In the genomic region with DNA sequence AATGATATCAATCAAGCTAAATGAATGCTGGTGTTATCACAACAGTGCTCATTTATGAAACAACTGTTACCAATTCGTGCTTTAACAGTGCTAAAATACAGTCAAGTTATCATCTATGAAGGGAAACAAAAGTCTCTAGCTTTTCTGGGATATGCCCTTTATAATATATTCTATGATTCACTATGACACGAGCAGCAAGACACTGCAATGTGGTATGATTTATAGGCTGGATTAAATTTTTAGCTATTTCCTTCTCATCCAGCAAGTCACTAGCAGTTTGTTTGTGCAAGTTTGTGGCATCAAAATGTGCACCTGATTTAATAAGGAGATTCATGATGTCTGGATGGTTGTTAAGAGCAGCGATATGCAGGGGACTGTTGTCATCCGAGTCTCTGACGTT, we compare ENCODE assay signal across 25 cellular contexts.
"Had no signal": no experiment of that assay in that cellular context is flagged by ENCODE, and none has a peak within 500 bp of the region (broad histone marks: within the 10 kb centered on the region; RNA-seq: fewer than 3 reads in every experiment).

No MANE protein-coding gene starts in this region.

- H3K4me1 Mint-ChIP-seq: neural progenitor cell had no signal

- H3K27me3 ChIP-seq: hepatocyte, left lung, neural progenitor cell, stomach, suprapubic skin, tibial nerve had no signal

- H3K9ac ChIP-seq: neural progenitor cell had no signal

- H3K9me3 ChIP-seq: left lung, stomach, suprapubic skin, tibial nerve had no signal

- H3K4me3 ChIP-seq: hepatocyte, left lung, lung, neural progenitor cell, stomach, suprapubic skin, tibial nerve had no signal

- H3K4me3 Mint-ChIP-seq: activated CD4-positive, alpha-beta memory T cell treated with anti-CD3 and anti-CD28 coated beads for 36 hours; activated CD8-positive, alpha-beta memory T cell treated with anti-CD3 and anti-CD28 coated beads, Interleukin-2, amount 10 ng/mL, durations not matched to agents 7 days and 5 days; activated naive CD8-positive, alpha-beta T cell treated with anti-CD3 and anti-CD28 coated beads for 36 hours; immature natural killer cell; naive thymus-derived CD8-positive, alpha-beta T cell; neural progenitor cell; stimulated activated memory B cell treated with anti-CD40 and anti-IgM and Interleukin-4, amounts not matched to agents 10 μg/mL and 1 μg/mL and 100 μg/mL, for 72 hours had no signal

- H3K27me3 Mint-ChIP-seq: activated CD4-positive, alpha-beta memory T cell treated with anti-CD3 and anti-CD28 coated beads for 36 hours; activated CD8-positive, alpha-beta memory T cell treated with anti-CD3 and anti-CD28 coated beads, Interleukin-2, amount 10 ng/mL, durations not matched to agents 7 days and 5 days; activated naive CD8-positive, alpha-beta T cell treated with anti-CD3 and anti-CD28 coated beads for 36 hours; naive thymus-derived CD8-positive, alpha-beta T cell; stimulated activated memory B cell treated with anti-CD40 and anti-IgM and Interleukin-4, amounts not matched to agents 10 μg/mL and 1 μg/mL and 100 μg/mL, for 72 hours had no signal

- ATAC-seq: activated CD8-positive, alpha-beta memory T cell treated with anti-CD3 and anti-CD28 coated beads, Interleukin-2, amount 10 ng/mL, durations not matched to agents 7 days and 5 days; left lung; naive thymus-derived CD8-positive, alpha-beta T cell; sciatic nerve; stimulated activated memory B cell treated with anti-CD40 and anti-IgM and Interleukin-4, amounts not matched to agents 10 μg/mL and 1 μg/mL and 100 μg/mL, for 72 hours had no signal

- H3K4me2 ChIP-seq: hepatocyte, neural progenitor cell had no signal

- H3K4me1 ChIP-seq: neural progenitor cell had no signal

- H3K9me3 Mint-ChIP-seq: activated CD4-positive, alpha-beta memory T cell treated with anti-CD3 and anti-CD28 coated beads for 36 hours; activated naive CD8-positive, alpha-beta T cell treated with anti-CD3 and anti-CD28 coated beads for 36 hours; activated T-helper 2 cell treated with anti-CD3 and anti-CD28 coated beads, Interferon-gamma antibody, Interleukin-2, Interleukin-4, amounts not matched to agents 10 μg/mL and 5 μg/mL and 100 μg/mL, durations not matched to agents 14 hours and 24 hours and 36 hours; immature natural killer cell; naive thymus-derived CD8-positive, alpha-beta T cell; neural progenitor cell; stimulated activated memory B cell treated with anti-CD40 and anti-IgM and Interleukin-4, amounts not matched to agents 10 μg/mL and 1 μg/mL and 100 μg/mL, for 72 hours had no signal

- H3K27ac Mint-ChIP-seq: activated CD4-positive, alpha-beta memory T cell treated with anti-CD3 and anti-CD28 coated beads for 36 hours; activated CD8-positive, alpha-beta memory T cell treated with anti-CD3 and anti-CD28 coated beads, Interleukin-2, amount 10 ng/mL, durations not matched to agents 7 days and 5 days; activated T-helper 2 cell treated with anti-CD3 and anti-CD28 coated beads, Interferon-gamma antibody, Interleukin-2, Interleukin-4, amounts not matched to agents 10 μg/mL and 5 μg/mL and 100 μg/mL, durations not matched to agents 14 hours and 24 hours and 36 hours; neural progenitor cell; stimulated activated memory B cell treated with anti-CD40 and anti-IgM and Interleukin-4, amounts not matched to agents 10 μg/mL and 1 μg/mL and 100 μg/mL, for 72 hours had no signal

- DNase-seq: activated CD4-positive, alpha-beta memory T cell treated with anti-CD3 and anti-CD28 coated beads for 36 hours; activated CD4-positive, alpha-beta T cell treated with anti-CD3 and anti-CD28 coated beads for 4 hours; activated CD4-positive, CD25-positive, alpha-beta regulatory T cell; activated CD8-positive, alpha-beta memory T cell treated with anti-CD3 and anti-CD28 coated beads, Interleukin-2, amount 10 ng/mL, durations not matched to agents 7 days and 5 days; activated naive CD4-positive, alpha-beta T cell; activated naive CD8-positive, alpha-beta T cell treated with anti-CD3 and anti-CD28 coated beads for 36 hours; amniotic stem cell; effector CD4-positive, alpha-beta T cell; glutamatergic neuron; immature natural killer cell; left lung; naive thymus-derived CD8-positive, alpha-beta T cell; posterior cingulate gyrus; small intestine; stimulated activated CD4-positive, alpha-beta T cell treated with anti-CD3 and anti-CD28 coated beads, Interleukin-2, amount 100 ng/mL, for 24 hours; stomach; T-helper 1 cell had no signal

- H3K27ac ChIP-seq: hepatocyte, left lung, neural progenitor cell, stomach, suprapubic skin, tibial nerve had no signal

- H2AFZ ChIP-seq: hepatocyte, neural progenitor cell had no signal
